Comparison of ENCODE assay signal across 26 cellular contexts in the genomic region with DNA sequence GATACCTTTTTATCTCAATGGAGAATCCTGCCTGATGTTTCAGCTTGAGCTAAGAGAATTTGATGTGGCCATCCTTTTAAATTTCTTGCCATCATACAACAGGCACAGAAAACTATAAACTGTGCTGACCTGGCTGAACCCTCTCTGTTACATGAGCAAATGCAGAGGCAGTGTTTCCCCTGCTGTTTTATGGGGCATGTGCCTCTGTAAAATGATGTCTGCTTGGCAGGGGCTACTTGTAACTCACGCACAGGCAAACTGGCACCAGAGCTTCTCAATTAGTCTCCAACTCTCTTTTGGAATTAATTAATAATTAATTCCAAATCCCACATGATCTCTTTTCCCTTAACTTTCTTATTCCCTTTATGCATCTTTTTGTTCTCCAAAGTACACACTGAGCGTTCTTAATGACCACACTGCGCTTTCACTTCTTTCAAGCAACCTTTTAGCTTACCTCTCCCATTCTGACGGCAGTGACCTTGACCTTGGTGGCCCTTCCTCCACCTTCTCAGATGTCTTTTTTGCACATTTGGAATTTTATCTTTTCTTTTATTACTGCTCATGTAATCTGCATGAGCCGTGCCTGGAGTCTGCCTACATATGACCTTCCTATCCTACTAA.
"Had no signal": no experiment of that assay in that cellular context is flagged by ENCODE, and none has a peak within 500 bp of the region (broad histone marks: within the 10 kb centered on the region; RNA-seq: fewer than 3 reads in every experiment).

No MANE protein-coding gene starts in this region.

- H3K4me2 ChIP-seq: SK-N-SH had no signal

- H3K27me3 ChIP-seq: brain microvascular endothelial cell, cardiac muscle cell, Peyer's patch, SJCRH30 had no signal

- H3K36me3 ChIP-seq: brain microvascular endothelial cell, cardiac muscle cell, Peyer's patch, SJCRH30, WERI-Rb-1 had no signal

- H3K4me1 ChIP-seq: Peyer's patch, SJCRH30 had no signal

- H3K4me3 ChIP-seq: cardiac muscle cell, Peyer's patch, SJCRH30 had no signal

- H3K27ac ChIP-seq: brain microvascular endothelial cell, cardiac muscle cell, Peyer's patch, RWPE1, SJCRH30, WERI-Rb-1 had no signal

- H3K9ac ChIP-seq: SK-N-SH had no signal

- DNase-seq: activated CD4-positive, alpha-beta T cell treated with anti-CD3 and anti-CD28 coated beads for 36 hours; activated CD4-positive, alpha-beta T cell treated with anti-CD3 and anti-CD28 coated beads, Interleukin-2, amount 50 U/mL, for 1 hour; activated CD8-positive, alpha-beta memory T cell treated with anti-CD3 and anti-CD28 coated beads, Interleukin-2, amount 50 U/mL, for 4 hours; activated CD8-positive, alpha-beta T cell treated with anti-CD3 and anti-CD28 coated beads for 36 hours; activated gamma-delta T cell treated with Interleukin-2 at 50 U/mL for 16 hours; activated naive CD4-positive, alpha-beta T cell treated with anti-CD3 and anti-CD28 coated beads, Interleukin-2, amount 10 ng/mL, durations not matched to agents 7 days and 5 days; activated naive CD8-positive, alpha-beta T cell treated with anti-CD3 and anti-CD28 coated beads for 36 hours; activated T-cell treated with anti-CD3 and anti-CD28 coated beads, Interleukin-2, amount 50 U/mL, for 72 hours; brain microvascular endothelial cell; Karpas-422; NCI-H1694; NCI-H2029; NCI-H2107; NCI-H2227 treated with DMSO at 0.1 percent for 48 hours; NCI-H446 treated with DMSO at 0.1 percent for 48 hours; NCI-H524 treated with DMSO at 0.1 percent for 48 hours; NCI-H748 treated with DMSO at 0.1 percent for 48 hours; NK-92 treated with Interleukin-12 subunit alpha and Interleukin-12 subunit beta, amount 100 ng/mL, for 24 hours; Peyer's patch; Right ventricle myocardium superior; SJCRH30; SK-N-SH; T-helper 1 cell; WERI-Rb-1 had no signal

- H3K9me3 ChIP-seq: Peyer's patch, SK-N-SH had no signal
